7 cellular contexts compared by ENCODE assay signal in the genomic region with DNA sequence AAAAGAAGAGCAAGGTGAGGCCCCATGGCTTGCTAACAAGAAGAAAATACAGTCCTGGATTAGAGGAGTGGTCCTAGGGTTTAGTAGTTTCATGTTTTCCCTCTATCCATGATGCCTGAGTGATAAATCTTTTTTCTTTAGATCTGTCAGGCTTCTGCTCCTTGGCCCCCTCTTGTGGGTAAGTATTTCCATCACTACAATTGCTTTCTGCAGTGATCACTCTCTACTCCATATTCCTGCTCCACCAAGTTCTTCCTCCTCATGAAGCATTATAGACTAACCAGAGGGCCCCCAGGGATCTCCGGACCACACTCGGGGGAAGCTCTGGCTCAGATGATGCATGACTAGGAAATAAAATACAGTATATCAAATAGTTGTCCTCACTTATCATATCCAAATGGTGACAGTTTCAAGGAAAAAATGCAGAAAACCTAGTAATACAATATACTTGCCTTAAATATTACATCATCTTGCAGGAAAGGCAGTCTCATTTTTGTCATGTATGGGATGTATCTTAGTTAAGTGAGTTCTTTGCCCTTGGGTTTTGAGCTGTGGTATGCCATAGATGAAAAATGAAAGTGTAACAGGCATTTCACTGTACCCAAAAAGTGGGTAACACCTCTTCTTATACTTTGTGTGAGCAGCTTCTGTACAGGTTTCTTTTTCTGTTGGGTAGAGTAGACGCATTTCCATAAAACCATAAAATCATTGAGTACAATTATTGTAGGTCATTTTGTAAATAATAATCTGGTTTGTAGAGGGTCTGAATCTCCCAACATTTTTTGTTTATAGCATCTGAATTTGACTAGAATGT.
DNase-seq lines count a peak whose midpoint lies in the region; ATAC-seq, FAIRE-seq and TF ChIP-seq lines count a peak whose summit lies in the region.

No MANE protein-coding gene starts in this region.

- H3K9me2 ChIP-seq in neural cell (ENCODE audit: insufficient read depth, low read length): no peaks in the 10 kb centered on the region

- H3K27me3 ChIP-seq in bronchial epithelial cell (ENCODE audit: control insufficient read depth, insufficient read depth, low read length) (no peaks in the 10 kb centered on the region), neural cell (ENCODE audit: insufficient read depth, low read depth, low read length) (no peaks in the 10 kb centered on the region)

- FAIRE-seq in bronchial epithelial cell (lab: Jason Lieb, UNC): no peak

- DNase-seq in GM10248 (ENCODE audit: extremely low spot score) (peak; percentile 10), LHCN-M2 (ENCODE audit: low read depth) (peak; percentile 20), bronchial epithelial cell (ENCODE audit: low read depth) (peak; percentile 33)
- DNase-seq in activated CD4-positive, alpha-beta T cell treated with anti-CD3 and anti-CD28 coated beads, Interleukin-2, amount 50 U/mL, for 48 hours: no peak

- CTCF ChIA-PET in GM10248 (lab: Yijun Ruan, JAX): interaction anchor here (0.8 to 1.2 kb wide), 2 partner anchors 10 to 14 kb away, joined by 3 read pairs; no protein-coding TSS in a partner anchor

- TF ChIP-seq CTCF in GM10248 (IDR thresholded peaks at IDR 0.05; ENCODE audit: control extremely low read depth, extremely low read depth, low read depth, missing control alignments) (peak; percentile 27), bronchial epithelial cell (IDR thresholded peaks at IDR 0.05; ENCODE audit: insufficient read depth, low read length, severe bottlenecking) (peak; percentile 62), neural cell (IDR thresholded peaks at IDR 0.05; ENCODE audit: poor library complexity, severe bottlenecking) (peak; percentile 26)

- no peaks in the 10 kb centered on the region for H3K9me3 ChIP-seq in neural cell (ENCODE audit: low read length)

- POLR2A ChIA-PET in GM10248 (lab: Yijun Ruan, JAX): no interaction called here

- no peak overlapping the region for H3K9ac ChIP-seq in neural cell (ENCODE audit: low read length)

- H3K4me3 ChIP-seq in bronchial epithelial cell (ENCODE audit: low read depth, low read length) (no peak overlapping the region), neural cell (ENCODE audit: low read length) (no peak overlapping the region)

- no peak for TF ChIP-seq EP300 in neural cell (conservative IDR thresholded peaks at IDR 0.05; ENCODE audit: poor library complexity, severe bottlenecking)

- H3K36me3 ChIP-seq in bronchial epithelial cell (ENCODE audit: control insufficient read depth, insufficient read depth, low read length) (no peaks in the 10 kb centered on the region), neural cell (ENCODE audit: insufficient read depth, low read length) (no peaks in the 10 kb centered on the region)

- H3K27ac ChIP-seq in neural cell (ENCODE audit: low read length): no peak overlapping the region

- H3F3A ChIP-seq in neural cell (ENCODE audit: insufficient read depth, low read length, poor library complexity, severe bottlenecking): no peaks in the 10 kb centered on the region

- no peak for TF ChIP-seq RAD21 in neural cell (conservative IDR thresholded peaks at IDR 0.05)

- no peaks in the 10 kb centered on the region for H3K79me2 ChIP-seq in neural cell (replicated peaks; ENCODE audit: insufficient read depth, low read length)

- H2AFZ ChIP-seq in neural cell (ENCODE audit: low read depth, low read length): no peak overlapping the region

- ATAC-seq in HG02870 (IDR thresholded peaks at IDR 0.05; ENCODE audit: unreplicated experiment): no peak
- no peak for ATAC-seq in GM21528 (IDR thresholded peaks at IDR 0.05; ENCODE audit: low FRiP score, unreplicated experiment)

- H4K20me1 ChIP-seq in neural cell (ENCODE audit: insufficient read depth): no peaks in the 10 kb centered on the region

- H3K4me2 ChIP-seq in neural cell (ENCODE audit: low read length): no peak overlapping the region

TF ChIP-seq in neural cell, 6 proteins besides CTCF, POLR2A, EP300 and RAD21:
- TF ChIP-seq MXI1 (conservative IDR thresholded peaks at IDR 0.05; ENCODE audit: poor library complexity, severe bottlenecking) (no peak), TAF1 (IDR thresholded peaks at IDR 0.05; ENCODE audit: low read depth) (no peak), EZH2 (IDR thresholded peaks at IDR 0.05; ENCODE audit: borderline replicate concordance, insufficient read depth, low read length, poor library complexity, severe bottlenecking) (no peak), SMC3 (conservative IDR thresholded peaks at IDR 0.05; ENCODE audit: poor library complexity) (no peak), POLR2AphosphoS5 (IDR thresholded peaks at IDR 0.05) (no peak), REST (IDR thresholded peaks at IDR 0.05; ENCODE audit: borderline replicate concordance) (no peak)

Comparison
In these comparisons a context has a peak if more than half of its experiments do, and no peak if none do; other contexts are left out.
1. DNase-seq: peak in GM10248 (single experiment), LHCN-M2 (single experiment) and bronchial epithelial cell (single experiment); none in activated CD4-positive, alpha-beta T cell treated with anti-CD3 and anti-CD28 coated beads, Interleukin-2, amount 50 U/mL, for 48 hours (0 of 2).
2. Peak in every context shown above with its lines, with median percentiles within 50 percentile points of each other: CTCF ChIP-seq.